In genomic region chr14:51651388-51652167, GRCh38 we compare ENCODE assay signal across 8 cellular contexts. TPM values are rescaled to one million over a fixed set of nuclear protein-coding genes. Genes with fewer than 3 reads are reported as not detected.
A peak's percentile ranks its signal among the peaks of the same experiment; 100 is the strongest.
DNase-seq lines count a peak whose midpoint lies in the region; ATAC-seq and TF ChIP-seq lines count a peak whose summit lies in the region.

TSS of gene FRMD6 (plus strand) at chr14:51651910. CDS start at chr14:51689837, 37,927 bp downstream.

- POLR2A ChIA-PET in BJ (lab: Charles Lee) = interaction anchor here (0.6 to 1.1 kb wide), 13 partner anchors 20 to 690 kb away, joined by 3 to 11 read pairs (median 5); no protein-coding TSS in a partner anchor

- ATAC-seq in HG03442 (IDR thresholded peaks at IDR 0.05; ENCODE audit: unreplicated experiment) (peak; percentile 79), memory B cell (ENCODE audit: low read depth) (peak; percentile 77)

- H3K4me3 ChIP-seq in BJ (ENCODE audit: low read depth, low read length) = peak within 1 kb of the TSS; percentile 87

- H3K27ac Mint-ChIP-seq in memory B cell = no peak within 1 kb of the TSS

- no peaks in the 10 kb centered on the region for H3K27me3 ChIP-seq in BJ (ENCODE audit: control insufficient read depth, insufficient read depth, low read length)

- no peaks in the 10 kb centered on the region for H3K9me3 Mint-ChIP-seq in memory B cell

- CTCF ChIA-PET in BJ (lab: Yijun Ruan, JAX) = interaction anchor here (0.7 to 3.4 kb wide), 14 partner anchors 28 to 369 kb away, joined by 3 to 25 read pairs (median 3); no protein-coding TSS in a partner anchor

- peak within 1 kb of the TSS; percentile 81 for H3K4me3 Mint-ChIP-seq in memory B cell

- no peaks in the 10 kb centered on the region; the same call in 1 of the 2 replicates for H3K36me3 ChIP-seq in BJ (ENCODE audit: control insufficient read depth, insufficient read depth, low read length)

- DNase-seq in BJ (ENCODE audit: low read depth) = peak; percentile 38
- peak; percentile 77 for DNase-seq in GM19238 (ENCODE audit: insufficient read length, low spot score)
- DNase-seq in NCI-H526 treated with DMSO at 0.1 percent for 48 hours (lab: John Stamatoyannopoulos, UW) = peak; percentile 68
- peak; percentile 31 to 53 for DNase-seq in activated CD8-positive, alpha-beta memory T cell treated with anti-CD3 and anti-CD28 coated beads for 1 hour (ENCODE audit: extremely low read depth in 1 of 2, low read depth in 1 of 2)
- peak; percentile 73 for DNase-seq in effector CD8-positive, alpha-beta T cell (lab: John Stamatoyannopoulos, UW)
- peak; percentile 68 to 78 for DNase-seq in memory B cell (ENCODE audit: low spot score in 2 of 2)
- peak; percentile 35 for DNase-seq in stimulated activated CD8-positive, alpha-beta memory T cell treated with anti-CD3 and anti-CD28 coated beads, Interleukin-12 subunit alpha, Interleukin-12 subunit beta, amount 100 ng/mL, for 1 hour (ENCODE audit: low read depth)

- no peaks in the 10 kb centered on the region for H3K36me3 Mint-ChIP-seq in memory B cell

- H3K27me3 Mint-ChIP-seq in memory B cell = peaks cover 8% of the 10 kb centered on the region

- H3K4me1 Mint-ChIP-seq in memory B cell = no peaks in the 10 kb centered on the region

- TF ChIP-seq CTCF in BJ (IDR thresholded peaks at IDR 0.05; ENCODE audit: insufficient read depth, low read depth, low read length) = peak; percentile 55

RNA-seq across cellular contexts. Expression of gene FRMD6, which starts in this region (rescaled TPM):
- polyA plus RNA-seq in BJ (2011; rRNA removed) = 507 and 540 TPM in 2 replicates
- polyA minus RNA-seq in BJ (2011; rRNA and poly(A)+ RNA removed) = 530 and 627 TPM in 2 replicates

Comparison
In these comparisons a context has a peak if more than half of its experiments do, and no peak if none do; other contexts are left out.
1. Peak in every context shown above with its lines: DNase-seq, ATAC-seq and H3K4me3 ChIP-seq.